28 cellular contexts compared by ENCODE assay signal in the genomic region with DNA sequence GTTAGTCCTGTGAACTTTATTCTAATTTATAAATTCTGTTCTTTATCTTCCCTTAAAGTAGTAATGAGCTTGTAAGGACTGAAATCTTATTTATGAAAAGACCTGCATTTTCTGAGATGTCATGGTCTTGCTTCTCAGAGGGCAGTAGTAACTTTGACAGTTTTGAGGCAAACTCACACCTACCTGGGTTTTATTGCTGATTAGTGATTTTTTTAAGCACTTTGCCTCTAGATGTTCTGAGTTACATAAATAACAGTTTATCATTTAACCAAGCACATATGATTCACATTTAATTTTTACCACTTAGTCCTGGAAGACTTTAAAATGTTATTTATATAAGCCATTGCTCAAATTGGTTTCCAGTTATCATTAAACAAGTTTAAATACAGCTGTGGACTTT.
"Had no signal": no experiment of that assay in that cellular context is flagged by ENCODE, and none has a peak within 500 bp of the region (broad histone marks: within the 10 kb centered on the region; RNA-seq: fewer than 3 reads in every experiment).

No MANE protein-coding gene starts in this region.

- H3K36me3 ChIP-seq: heart right ventricle, left ventricle myocardium inferior, lower lobe of right lung, ovary, thoracic aorta, upper lobe of left lung had no signal

- H3K27me3 ChIP-seq: esophagus muscularis mucosa, heart right ventricle, ovary, tibial nerve, upper lobe of left lung had no signal

- H3K9me3 ChIP-seq: esophagus muscularis mucosa, heart right ventricle, left ventricle myocardium inferior, lower lobe of right lung, ovary, thoracic aorta, tibial nerve, upper lobe of left lung had no signal

- ATAC-seq: heart right ventricle; left colon; lower lobe of right lung; natural killer cell; sciatic nerve; stimulated activated memory B cell treated with anti-CD40 and anti-IgM and Interleukin-4, amounts not matched to agents 10 μg/mL and 1 μg/mL and 100 μg/mL, for 72 hours; stimulated activated naive CD8-positive, alpha-beta T cell treated with anti-CD3 and anti-CD28 coated beads, Interleukin-15, Interleukin-2, amounts not matched to agents 100 U/mL and 50 U/mL, for 24 hours had no signal

- FAIRE-seq: colon, islet of Langerhans, urothelium cell line had no signal

- H3K27ac ChIP-seq: esophagus muscularis mucosa, heart right ventricle, left ventricle myocardium inferior, lower lobe of right lung, ovary, thoracic aorta, tibial nerve, upper lobe of left lung had no signal

- H3K4me1 ChIP-seq: lower lobe of right lung, tibial nerve, upper lobe of left lung had no signal

- DNase-seq: effector CD8-positive, alpha-beta T cell; endodermal cell; foreskin melanocyte; glutamatergic neuron; heart right ventricle; hippocampal formation; kidney glomerular epithelial cell; left colon; left ventricle myocardium inferior; lower lobe of right lung; natural killer cell; occipital lobe; ovary; retina; stimulated activated CD4-positive, alpha-beta T cell treated with anti-CD3 and anti-CD28 coated beads, Interleukin-12 subunit alpha, Interleukin-12 subunit beta, amount 100 ng/mL, for 4 hours; stimulated activated CD4-positive, alpha-beta T cell treated with anti-CD3 and anti-CD28 coated beads, Interleukin-1b, Interleukin-23, amount 100 ng/mL, for 48 hours; stimulated activated CD4-positive, alpha-beta T cell treated with anti-CD3 and anti-CD28 coated beads, Interleukin-4, amount 100 ng/mL, for 4 hours; stimulated activated naive CD8-positive, alpha-beta T cell treated with anti-CD3 and anti-CD28 coated beads, Interleukin-15, Interleukin-2, amounts not matched to agents 100 U/mL and 50 U/mL, for 24 hours; upper lobe of left lung had no signal

- H3K4me3 ChIP-seq: esophagus muscularis mucosa, heart right ventricle, left ventricle myocardium inferior, lower lobe of right lung, ovary, smooth muscle cell, thoracic aorta, tibial nerve, upper lobe of left lung had no signal
